In genomic region chr7:4951903-4952636, GRCh38 we compare ENCODE assay signal across 11 cellular contexts. TPM values are rescaled to one million over a fixed set of nuclear protein-coding genes. Genes with fewer than 3 reads are reported as not detected.
A peak's percentile ranks its signal among the peaks of the same experiment; 100 is the strongest.
DNase-seq lines count a peak whose midpoint lies in the region; ATAC-seq and TF ChIP-seq lines count a peak whose summit lies in the region.
"Had no signal": no experiment of that assay in that cellular context is flagged by ENCODE, and none has a peak within 500 bp of the region (broad histone marks: within the 10 kb centered on the region; RNA-seq: fewer than 3 reads in every experiment).

No MANE protein-coding gene starts in this region.

- ATAC-seq in upper lobe of right lung (peak; percentile 23), HG03342 (IDR thresholded peaks at IDR 0.05; ENCODE audit: unreplicated experiment) (no peak)

- H4K20me1 ChIP-seq in mammary epithelial cell (ENCODE audit: insufficient read depth, low read length) = no peaks in the 10 kb centered on the region

- BruUV-seq in MCF 10A (replicated peaks; lab: Mats Ljungman, UMichigan) (no TSS peak), mammary epithelial cell (replicated peaks; lab: Mats Ljungman, UMichigan) (no TSS peak)

- H3K9me3 Mint-ChIP-seq in MCF 10A (ENCODE audit: unreplicated experiment) = no peaks in the 10 kb centered on the region

- intact Hi-C loops in MCF 10A (cut with micrococcal nuclease) = no loop called here
- intact Hi-C loops in breast epithelium (cut with DNase I; ENCODE audit: low total_unique reads) = loop anchor here (5.0 kb wide), 1 partner anchor 1025 kb away; no protein-coding TSS in a partner anchor
- intact Hi-C loops in mammary epithelial cell (cut with micrococcal nuclease) = no loop called here
- intact Hi-C loops in upper lobe of right lung (cut with DNase I) = no loop called here

- TF ChIP-seq CTCF in MCF 10A (IDR thresholded peaks at IDR 0.05; ENCODE audit: unreplicated experiment) (no peak), breast epithelium (IDR thresholded peaks at IDR 0.05) (no peak), mammary epithelial cell (conservative IDR thresholded peaks at IDR 0.05 in 1 of 2, IDR thresholded peaks at IDR 0.05 in 1 of 2; ENCODE audit: extremely low read depth in 1 of 2, insufficient read depth in 1 of 2, low read depth in 1 of 2, low read length in 2 of 2) (no peak), upper lobe of right lung (IDR thresholded peaks at IDR 0.05) (no peak)

- no peak for TF ChIP-seq EP300 in Ishikawa (IDR thresholded peaks at IDR 0.05; ENCODE audit: borderline replicate concordance)

- H3K36me3 Mint-ChIP-seq in MCF 10A (ENCODE audit: insufficient read depth, unreplicated experiment) = no peaks in the 10 kb centered on the region

- H2AFZ ChIP-seq in mammary epithelial cell (ENCODE audit: low read depth, low read length) = no peak overlapping the region

- H3K36me3 ChIP-seq in breast epithelium = no peaks in the 10 kb centered on the region
- no peaks in the 10 kb centered on the region for H3K36me3 ChIP-seq in mammary epithelial cell (ENCODE audit: insufficient read depth, low read length)
- H3K36me3 ChIP-seq in upper lobe of right lung = no peaks in the 10 kb centered on the region
- H3K36me3 ChIP-seq: vagina had no signal

- TF ChIP-seq RAD21 in Ishikawa (IDR thresholded peaks at IDR 0.05; ENCODE audit: low read depth) = no peak

- POLR2A ChIA-PET in MCF 10A (lab: Yijun Ruan, JAX) = no interaction called here

- no peak overlapping the region for H3K9ac ChIP-seq in mammary epithelial cell (ENCODE audit: insufficient read depth, low read length)

- no peak overlapping the region for H3K4me3 Mint-ChIP-seq in MCF 10A (ENCODE audit: unreplicated experiment)

- H3K27me3 ChIP-seq in breast epithelium (peaks cover 0 to 13% of the 10 kb centered on the region in 2 donors), mammary epithelial cell (ENCODE audit: insufficient read depth, low read length) (no peaks in the 10 kb centered on the region), upper lobe of right lung (peaks cover 17% of the 10 kb centered on the region)
- H3K27me3 ChIP-seq: vagina had no signal

- H3K4me1 ChIP-seq in breast epithelium = no peaks in the 10 kb centered on the region
- no peaks in the 10 kb centered on the region for H3K4me1 ChIP-seq in mammary epithelial cell (ENCODE audit: insufficient read depth, low read length)
- no peaks in the 10 kb centered on the region for H3K4me1 ChIP-seq in upper lobe of right lung
- H3K4me1 ChIP-seq: vagina had no signal

- no peak for TF ChIP-seq POLR2A in breast epithelium (IDR thresholded peaks at IDR 0.05)

- CTCF ChIA-PET in MCF 10A (lab: Yijun Ruan, JAX) = interaction anchor here (0.6 kb wide), 1 partner anchor 133 kb away, joined by 3 read pairs; no protein-coding TSS in a partner anchor
- CTCF ChIA-PET in mammary epithelial cell (lab: Charles Lee; ENCODE audit: low non-redundant PET) = no interaction called here

- dilution Hi-C loops in mammary epithelial cell (cut with HindIII; ENCODE audit: low sequenced_read_pairs) = no loop called here

- no peaks in the 10 kb centered on the region for H3K79me2 ChIP-seq in mammary epithelial cell (ENCODE audit: insufficient read depth, low read length)

- DNase-seq in MCF 10A (ENCODE audit: unreplicated experiment) = peak; percentile 21
- DNase-seq in breast epithelium (ENCODE audit: low spot score in 2 of 2) = no peak
- peak; percentile 16 for DNase-seq in mammary epithelial cell
- no peak for DNase-seq in upper lobe of right lung
- DNase-seq in NCI-H146 treated with DMSO at 0.1 percent for 48 hours (lab: John Stamatoyannopoulos, UW; ENCODE audit: unreplicated experiment) = no peak
- no peak for DNase-seq in C1 segment of cervical spinal cord (lab: John Stamatoyannopoulos, UW)
- DNase-seq: dorsolateral prefrontal cortex had no signal

- in situ Hi-C loops in mammary epithelial cell (cut with MboI; ENCODE audit: low sequenced_read_pairs in 2 of 2) = no loop called here

- no peaks in the 10 kb centered on the region for H3K4me1 Mint-ChIP-seq in MCF 10A (ENCODE audit: insufficient read depth, unreplicated experiment)

- H3K27ac ChIP-seq in breast epithelium = no peak overlapping the region
- H3K27ac ChIP-seq in mammary epithelial cell (ENCODE audit: insufficient read depth, low read depth, low read length) = no peak overlapping the region
- H3K27ac ChIP-seq in upper lobe of right lung = no peak overlapping the region
- H3K27ac ChIP-seq: dorsolateral prefrontal cortex, vagina had no signal

- peaks cover 8 to 12% of the 10 kb centered on the region in 2 donors for H3K9me3 ChIP-seq in breast epithelium
- peaks cover 4% of the 10 kb centered on the region for H3K9me3 ChIP-seq in mammary epithelial cell (replicated peaks; ENCODE audit: insufficient read depth, low read length)
- H3K9me3 ChIP-seq in upper lobe of right lung = peaks cover 4% of the 10 kb centered on the region
- H3K9me3 ChIP-seq: vagina had no signal

- H3K27ac Mint-ChIP-seq in MCF 10A (ENCODE audit: low read depth, unreplicated experiment) = no peak overlapping the region

- H3K4me3 ChIP-seq in breast epithelium = no peak overlapping the region
- no peak overlapping the region for H3K4me3 ChIP-seq in mammary epithelial cell (replicated peaks in 1 of 3; ENCODE audit: insufficient read depth in 1 of 3, low read depth in 2 of 3, low read length in 3 of 3)
- no peak overlapping the region for H3K4me3 ChIP-seq in upper lobe of right lung
- H3K4me3 ChIP-seq: dorsolateral prefrontal cortex, vagina had no signal

- no peak overlapping the region for H3K4me2 ChIP-seq in mammary epithelial cell (ENCODE audit: insufficient read depth, low read depth, low read length)

- H3K27me3 Mint-ChIP-seq in MCF 10A (ENCODE audit: insufficient read depth, unreplicated experiment) = peaks cover 11% of the 10 kb centered on the region

- 42% methylated on average over 11 of the region's 11 CpGs for WGBS in mammary epithelial cell (ENCODE audit: low coverage, missing lambda C conversion rate)

TF ChIP-seq in Ishikawa, 13 proteins besides CTCF, POLR2A, EP300 and RAD21:
- TF ChIP-seq EGR1 (IDR thresholded peaks at IDR 0.05) = no peak
- no peak for TF ChIP-seq USF1 (IDR thresholded peaks at IDR 0.05)
- no peak for TF ChIP-seq TAF1 (IDR thresholded peaks at IDR 0.05; ENCODE audit: low read depth)
- TF ChIP-seq REST (IDR thresholded peaks at IDR 0.05; ENCODE audit: low read depth) = peak; percentile 84
- no peak for TF ChIP-seq NFIC (IDR thresholded peaks at IDR 0.05)
- no peak for TF ChIP-seq YY1 (IDR thresholded peaks at IDR 0.05; ENCODE audit: low read depth)

RNA-seq across cellular contexts. Expression of gene MMD2, which starts 6.9 kb away (rescaled TPM):
- total RNA-seq in MCF 10A (2022) (not detected in 2 replicates), breast epithelium (not detected), mammary epithelial cell (not detected), upper lobe of right lung (not detected)
- not detected for polyA plus RNA-seq in mammary epithelial cell
- polyA minus RNA-seq in mammary epithelial cell = not detected
- total RNA-seq: vagina had no signal
- polyA plus RNA-seq: AG04450 had no signal

Comparison
In these comparisons a context has a peak if more than half of its experiments do, and no peak if none do; other contexts are left out.
1. DNase-seq: peak in MCF 10A (single experiment) and mammary epithelial cell (single experiment); none in breast epithelium (0 of 2), upper lobe of right lung (single experiment), NCI-H146 treated with DMSO at 0.1 percent for 48 hours (single experiment) and C1 segment of cervical spinal cord (0 of 14).